Comparison of ENCODE assay signal across 11 cellular contexts in the genomic region with DNA sequence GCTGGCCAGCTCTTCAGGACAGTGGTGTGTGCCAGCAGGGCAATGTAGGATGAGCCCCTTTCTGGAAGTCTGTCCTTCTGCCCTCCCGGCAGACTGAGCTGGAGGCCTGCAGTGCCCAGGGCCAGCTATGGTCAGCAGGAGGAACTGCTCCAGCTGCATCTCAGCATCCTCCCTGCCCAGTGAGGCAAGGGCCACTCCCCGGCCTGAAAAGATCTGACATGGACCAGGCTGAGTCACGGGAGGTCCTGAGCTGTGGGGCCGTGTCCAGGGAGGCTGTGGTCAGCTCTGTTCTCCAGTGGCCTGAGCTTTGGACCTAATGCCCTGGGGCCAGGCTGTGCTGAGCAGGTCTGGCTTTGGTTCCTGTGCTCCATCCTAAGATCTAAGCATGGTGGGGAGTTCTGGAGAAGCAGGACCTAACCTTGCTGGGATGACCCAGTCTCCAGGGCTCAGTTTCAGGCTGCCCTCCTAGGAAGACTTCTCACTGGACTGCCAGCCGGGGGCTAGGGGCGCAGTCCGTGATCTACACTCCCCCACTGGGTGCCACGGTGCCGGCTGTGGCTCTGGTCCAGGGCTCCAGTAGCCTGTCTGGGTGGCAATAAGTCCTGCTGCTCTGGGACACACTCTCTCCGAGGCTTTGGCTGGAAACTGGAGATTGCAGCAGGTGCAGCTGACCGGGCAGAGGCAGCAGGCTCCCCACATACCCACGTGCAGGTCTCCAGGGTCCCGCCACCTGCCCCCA.
A peak's percentile ranks its signal among the peaks of the same experiment; 100 is the strongest.
DNase-seq lines count a peak whose midpoint lies in the region; ATAC-seq and TF ChIP-seq lines count a peak whose summit lies in the region.
"Had no signal": no experiment of that assay in that cellular context is flagged by ENCODE, and none has a peak within 500 bp of the region (broad histone marks: within the 10 kb centered on the region; RNA-seq: fewer than 3 reads in every experiment).

No MANE protein-coding gene starts in this region.

- H2BK120ac ChIP-seq in neuronal stem cell (ENCODE audit: low read depth, low read length): no peak overlapping the region

- H2BK15ac ChIP-seq in neuronal stem cell (ENCODE audit: low read length): peak overlapping the region; percentile 70

- H3K4me1 ChIP-seq in heart right ventricle: peaks cover 3 to 56% (median 18%) of the 10 kb centered on the region in 9 donors
- peaks cover 4 to 8% of the 10 kb centered on the region in 2 donors for H3K4me1 ChIP-seq in neuronal stem cell (ENCODE audit: control insufficient read depth in 2 of 2, insufficient read depth in 1 of 2, low read depth in 1 of 2, low read length in 2 of 2)
- H3K4me1 ChIP-seq in upper lobe of right lung: no peaks in the 10 kb centered on the region

- H3K36me3 ChIP-seq in heart right ventricle (no peaks in the 10 kb centered on the region), neuronal stem cell (replicated peaks in 1 of 2; ENCODE audit: control insufficient read depth in 2 of 2, insufficient read depth in 2 of 2, low read length in 2 of 2) (no peaks in the 10 kb centered on the region), upper lobe of right lung (no peaks in the 10 kb centered on the region)

- H4K8ac ChIP-seq in neuronal stem cell (ENCODE audit: low read depth, low read length): no peak overlapping the region

- H3K4me3 ChIP-seq in heart right ventricle (no peak overlapping the region), neuronal stem cell (ENCODE audit: low read length in 2 of 2) (no peak overlapping the region), upper lobe of right lung (no peak overlapping the region)

- no peak overlapping the region for H3K4me2 ChIP-seq in neuronal stem cell (ENCODE audit: insufficient read depth, low read length, poor library complexity, severe bottlenecking)

- no peaks in the 10 kb centered on the region for H3K79me1 ChIP-seq in neuronal stem cell (ENCODE audit: low read depth, low read length)

- no peak overlapping the region for H2AFZ ChIP-seq in neuronal stem cell (ENCODE audit: low read length)

- H3K27ac ChIP-seq in heart right ventricle: peak overlapping the region in 9 of 10 donors; percentile 40 to 85 (median 74)
- no peak overlapping the region for H3K27ac ChIP-seq in neuronal stem cell (replicated peaks; ENCODE audit: low read length)
- no peak overlapping the region for H3K27ac ChIP-seq in upper lobe of right lung
- H3K27ac ChIP-seq: C4-2B had no signal

- H2BK5ac ChIP-seq in neuronal stem cell (ENCODE audit: low read length): no peak overlapping the region

- no peaks in the 10 kb centered on the region for H3K27me3 ChIP-seq in heart right ventricle
- H3K27me3 ChIP-seq in neuronal stem cell (ENCODE audit: control insufficient read depth in 3 of 3, insufficient read depth in 3 of 3, low read depth in 1 of 3, low read length in 3 of 3): peaks cover 0 to 4% (median 0%) of the 10 kb centered on the region in 3 experiments
- no peaks in the 10 kb centered on the region for H3K27me3 ChIP-seq in upper lobe of right lung

- intact Hi-C loops in heart right ventricle (cut with DNase I): loop anchor here in 4 of 10 donors (2.0 to 10.0 kb wide), 3 partner anchors 142 to 144 kb away; a partner anchor contains a TSS
- intact Hi-C loops in upper lobe of right lung (cut with DNase I): no loop called here

- peak in 4 of 8 donors; percentile 1 to 31 (median 18) for ATAC-seq in heart right ventricle
- ATAC-seq in upper lobe of right lung: no peak
- ATAC-seq in GM21786 (IDR thresholded peaks at IDR 0.05; ENCODE audit: unreplicated experiment): no peak

- H3K14ac ChIP-seq in neuronal stem cell (ENCODE audit: low read length): no peak overlapping the region

- H3K4ac ChIP-seq in neuronal stem cell (ENCODE audit: low read length): no peak overlapping the region

- peak; percentile 58 for DNase-seq in activated effector memory CD4-positive, alpha-beta T cell treated with anti-CD3 and anti-CD28 coated beads, Interleukin-2, amount 50 U/mL, for 16 hours
- no peak for DNase-seq in activated effector memory CD4-positive, alpha-beta T cell treated with Interleukin-2 at 50 U/mL for 16 hours
- no peak for DNase-seq in heart right ventricle
- no peak for DNase-seq in neuronal stem cell (ENCODE audit: low spot score)
- peak; percentile 46 for DNase-seq in upper lobe of right lung
- DNase-seq in activated naive CD4-positive, alpha-beta T cell (lab: John Stamatoyannopoulos, UW): no peak
- DNase-seq in GM10266 (ENCODE audit: extremely low spot score): no peak
- DNase-seq: NCI-H1417 treated with DMSO at 0.1 percent for 48 hours, NCI-H510A treated with DMSO at 0.1 percent for 48 hours had no signal

- H3K23ac ChIP-seq in neuronal stem cell (ENCODE audit: low read depth, low read length, poor library complexity): no peak overlapping the region

- H3K9ac ChIP-seq in neuronal stem cell (ENCODE audit: low read depth, low read length, poor library complexity): peak overlapping the region; percentile 53

- H3K18ac ChIP-seq in neuronal stem cell (ENCODE audit: low read length): peak overlapping the region; percentile 56

- no peak overlapping the region for H2BK12ac ChIP-seq in neuronal stem cell (ENCODE audit: low read length)

- WGBS in heart right ventricle, 2 donors: 51 to 64% methylated on average over 13 of the region's 13 CpGs
- no CpG with 5 or more reads among the region's 13 CpGs for WGBS in neuronal stem cell (ENCODE audit: extremely low coverage in 2 of 2, insufficient read length in 2 of 2, insufficient replicate concordance in 1 of 2), 2 donors

- H2AK5ac ChIP-seq in neuronal stem cell (ENCODE audit: low read depth, low read length): peak overlapping the region; percentile 57

- H3K9me3 ChIP-seq in heart right ventricle (no peaks in the 10 kb centered on the region), neuronal stem cell (replicated peaks in 1 of 2; ENCODE audit: control insufficient read depth in 2 of 2, insufficient read depth in 1 of 2, low read depth in 1 of 2, low read length in 2 of 2) (no peaks in the 10 kb centered on the region), upper lobe of right lung (no peaks in the 10 kb centered on the region)

- no peak for TF ChIP-seq CTCF in heart right ventricle (IDR thresholded peaks at IDR 0.05)
- TF ChIP-seq CTCF in upper lobe of right lung (IDR thresholded peaks at IDR 0.05): no peak
- no peak for TF ChIP-seq CTCF in GM10266 (IDR thresholded peaks at IDR 0.05; ENCODE audit: control insufficient read depth, insufficient read depth, low read depth, missing control alignments)

- H4K91ac ChIP-seq in neuronal stem cell (ENCODE audit: low read depth, low read length, poor library complexity): no peak overlapping the region

Comparison
In these comparisons a context has a peak if more than half of its experiments do, and no peak if none do; other contexts are left out.
1. DNase-seq: peak in activated effector memory CD4-positive, alpha-beta T cell treated with anti-CD3 and anti-CD28 coated beads, Interleukin-2, amount 50 U/mL, for 16 hours (single experiment) and upper lobe of right lung (single experiment); none in activated effector memory CD4-positive, alpha-beta T cell treated with Interleukin-2 at 50 U/mL for 16 hours (single experiment), heart right ventricle (0 of 2), neuronal stem cell (single experiment), activated naive CD4-positive, alpha-beta T cell (0 of 4) and GM10266 (single experiment).
2. H3K27ac ChIP-seq: peak in heart right ventricle (9 of 10); none in neuronal stem cell (single experiment) and upper lobe of right lung (single experiment).